In genomic region chr2:72710418-72711152, GRCh38 we compare ENCODE assay signal across 17 cellular contexts.
A peak's percentile ranks its signal among the peaks of the same experiment; 100 is the strongest.
DNase-seq lines count a peak whose midpoint lies in the region; ATAC-seq, FAIRE-seq and TF ChIP-seq lines count a peak whose summit lies in the region.
"Had no signal": no experiment of that assay in that cellular context is flagged by ENCODE, and none has a peak within 500 bp of the region (broad histone marks: within the 10 kb centered on the region; RNA-seq: fewer than 3 reads in every experiment).

No MANE protein-coding gene starts in this region.

- H3K9me3 ChIP-seq in SK-N-MC (ENCODE audit: low read depth, low read length), result no peaks in the 10 kb centered on the region
- no peaks in the 10 kb centered on the region for H3K9me3 ChIP-seq in right cardiac atrium (ENCODE audit: control insufficient read depth, low read length)
- H3K9me3 ChIP-seq: SK-N-SH had no signal

- 93% methylated on average over 1 of the region's 1 CpG for WGBS in right cardiac atrium

- no peak overlapping the region for H3K9ac ChIP-seq in SK-N-MC (ENCODE audit: insufficient read length)
- H3K9ac ChIP-seq: SK-N-SH had no signal

- H3K4me1 ChIP-seq in right cardiac atrium (ENCODE audit: control insufficient read depth, insufficient read depth, low read length), result no peaks in the 10 kb centered on the region

- ATAC-seq in right cardiac atrium, result no peak
- ATAC-seq: K562, T-cell had no signal

- TF ChIP-seq CTCF in GM12865 (IDR thresholded peaks at IDR 0.05; ENCODE audit: insufficient read depth, low read depth, low read length, missing control alignments), result no peak

- FAIRE-seq in H54 (lab: Jason Lieb, UNC) (peak; percentile 38), islet of Langerhans (lab: Jason Lieb, UNC) (peak; percentile 85)
- FAIRE-seq: K562 had no signal

- intact Hi-C loops in right cardiac atrium (cut with DNase I), result no loop called here

- H3K27ac ChIP-seq in SK-N-MC (peak overlapping the region; percentile 42; the same call in 1 of the 2 replicates), caudate nucleus (ENCODE audit: low read depth, low read length) (no peak overlapping the region), right cardiac atrium (ENCODE audit: low read length) (no peak overlapping the region)

- H3K4me3 ChIP-seq in GM12865 (ENCODE audit: low read depth, low read length) (no peak overlapping the region), SK-N-MC (no peak overlapping the region), right cardiac atrium (ENCODE audit: low read length) (no peak overlapping the region)
- H3K4me3 ChIP-seq: K562 had no signal

- H3K36me3 ChIP-seq in SK-N-MC (ENCODE audit: insufficient read depth, low read length), result no peaks in the 10 kb centered on the region

- no peaks in the 10 kb centered on the region for H3K27me3 ChIP-seq in right cardiac atrium (ENCODE audit: control insufficient read depth, insufficient read depth)

- peak; percentile 3 for DNase-seq in GM12865 (ENCODE audit: low read depth)
- DNase-seq in H54 (ENCODE audit: insufficient read length, low spot score), result no peak
- DNase-seq in SK-N-MC (ENCODE audit: low read depth, low spot score), result no peak
- no peak for DNase-seq in caudate nucleus (lab: John Stamatoyannopoulos, UW)
- no peak for DNase-seq in right cardiac atrium
- DNase-seq in activated CD8-positive, alpha-beta memory T cell treated with anti-CD3 and anti-CD28 coated beads for 24 hours, result no peak
- DNase-seq: DMS79 treated with DMSO at 0.1 percent for 48 hours, H7, NCI-H1092 treated with DMSO at 0.1 percent for 48 hours, NCI-H1694, NCI-H2081 treated with DMSO at 0.1 percent for 48 hours, NCI-H774, SHP77, SK-N-SH, T-cell had no signal

- no peak for TF ChIP-seq POLR2A in H54 (IDR thresholded peaks at IDR 0.05; ENCODE audit: low read depth, low read length)
